Comparison of ENCODE assay signal across 21 cellular contexts in genomic region chr10:29209830-29210229, GRCh38.
A peak's percentile ranks its signal among the peaks of the same experiment; 100 is the strongest.
DNase-seq lines count a peak whose midpoint lies in the region; ATAC-seq, FAIRE-seq and TF ChIP-seq lines count a peak whose summit lies in the region.
"Had no signal": no experiment of that assay in that cellular context is flagged by ENCODE, and none has a peak within 500 bp of the region (broad histone marks: within the 10 kb centered on the region; RNA-seq: fewer than 3 reads in every experiment).

No MANE protein-coding gene starts in this region.

- intact Hi-C loops in HepG2 (cut with micrococcal nuclease; ENCODE audit: unreplicated experiment) (no loop called here), right lobe of liver (cut with DNase I) (no loop called here)

- no peaks in the 10 kb centered on the region for H3K36me3 Mint-ChIP-seq in effector memory CD8-positive, alpha-beta T cell (ENCODE audit: insufficient read depth)
- H3K36me3 Mint-ChIP-seq: CD8-positive, alpha-beta T cell had no signal

- FAIRE-seq in HepG2 (lab: Jason Lieb, UNC) = no peak
- FAIRE-seq: A549, D721Med, G401.6, GM12891, GM19239 had no signal

- no peak overlapping the region for H3K27ac Mint-ChIP-seq in effector memory CD8-positive, alpha-beta T cell
- H3K27ac Mint-ChIP-seq: B cell; CD4-positive, alpha-beta T cell; CD8-positive, alpha-beta T cell had no signal

- H3K4me1 Mint-ChIP-seq in effector memory CD8-positive, alpha-beta T cell (ENCODE audit: low read depth in 2 of 2) = no peaks in the 10 kb centered on the region
- H3K4me1 Mint-ChIP-seq: B cell had no signal

- H3K4me3 Mint-ChIP-seq in effector memory CD8-positive, alpha-beta T cell = no peak overlapping the region
- H3K4me3 Mint-ChIP-seq: B cell; CD4-positive, alpha-beta T cell; CD8-positive, alpha-beta T cell had no signal

- no TSS peak for BruUV-seq in HepG2 (replicated peaks; lab: Mats Ljungman, UMichigan)

- TF ChIP-seq RAD21 in HepG2 (CRISPR knock-in tag; IDR thresholded peaks at IDR 0.05) = no peak

- no peaks in the 10 kb centered on the region for H4K20me1 ChIP-seq in HepG2 (ENCODE audit: insufficient read depth, low read length)
- H4K20me1 ChIP-seq: BLaER1 treated with 17β-estradiol and CSF1 and Interleukin-3, amounts not matched to agents 10 nM and 100 nM had no signal

- H3K9me3 ChIP-seq in HepG2 (ENCODE audit: low read length) (peaks cover 6% of the 10 kb centered on the region), right lobe of liver (no peaks in the 10 kb centered on the region), adipocyte (ENCODE audit: control insufficient read depth, low read length) (peaks cover 34% of the 10 kb centered on the region)
- H3K9me3 ChIP-seq: Caco-2 had no signal

- no peaks in the 10 kb centered on the region for H3K79me2 ChIP-seq in HepG2 (ENCODE audit: insufficient read depth, low read length)

- no peak overlapping the region for H2AFZ ChIP-seq in HepG2 (ENCODE audit: low read length)

- in situ Hi-C loops in HepG2 (cut with HindIII; ENCODE audit: extremely low pct_ligation_motif_present, low pct_unique_long_range_greater_than_20kb) = no loop called here

- H3K27me3 ChIP-seq in HepG2 (ENCODE audit: control insufficient read depth in 1 of 2, insufficient read depth in 2 of 2, low read length in 2 of 2) (peaks cover 0 to 5% of the 10 kb centered on the region in 2 experiments; a peak in 1 of 5 replicates), right lobe of liver (no peaks in the 10 kb centered on the region), adipocyte (replicated peaks; ENCODE audit: control insufficient read depth, insufficient read depth, low read length) (peaks cover 21% of the 10 kb centered on the region)
- H3K27me3 ChIP-seq: BLaER1 treated with 17β-estradiol and CSF1 and Interleukin-3, amounts not matched to agents 10 nM and 100 nM had no signal

- no peak overlapping the region for H3K27ac ChIP-seq in HepG2 (ENCODE audit: extremely low read length, insufficient read depth, low read length)
- H3K27ac ChIP-seq in right lobe of liver = no peak overlapping the region
- H3K27ac ChIP-seq: 22Rv1; A549; BLaER1 treated with 17β-estradiol and CSF1 and Interleukin-3, amounts not matched to agents 10 nM and 100 nM; C4-2B had no signal

- H3K9me3 Mint-ChIP-seq in effector memory CD8-positive, alpha-beta T cell = peaks cover 0 to 3% of the 10 kb centered on the region in 2 donors

- H3K36me3 ChIP-seq in HepG2 (replicated peaks in 1 of 2; ENCODE audit: control insufficient read depth in 1 of 2, insufficient read depth in 2 of 2, low read length in 2 of 2) (no peaks in the 10 kb centered on the region), right lobe of liver (no peaks in the 10 kb centered on the region), adipocyte (ENCODE audit: control insufficient read depth, insufficient read depth, low read length, severe bottlenecking) (no peaks in the 10 kb centered on the region)
- H3K36me3 ChIP-seq: BLaER1 treated with 17β-estradiol and CSF1 and Interleukin-3, amounts not matched to agents 10 nM and 100 nM had no signal

- TF ChIP-seq CTCF in HepG2 (CRISPR knock-in tag; IDR thresholded peaks at IDR 0.05) (no peak), right lobe of liver (IDR thresholded peaks at IDR 0.05) (no peak)

- H3K4me3 ChIP-seq in HepG2 (replicated peaks in 1 of 3; ENCODE audit: insufficient read depth in 1 of 3, low read depth in 2 of 3, low read length in 3 of 3) (no peak overlapping the region), right lobe of liver (no peak overlapping the region), adipocyte (ENCODE audit: low read length) (peak overlapping the region; percentile 2)
- H3K4me3 ChIP-seq: A549; BLaER1 treated with 17β-estradiol and CSF1 and Interleukin-3, amounts not matched to agents 10 nM and 100 nM had no signal

- H3K9ac ChIP-seq in HepG2 (ENCODE audit: insufficient read depth, low read depth, low read length) (no peak overlapping the region), adipocyte (ENCODE audit: low read length) (no peak overlapping the region)
- H3K9ac ChIP-seq: BLaER1 treated with 17β-estradiol and CSF1 and Interleukin-3, amounts not matched to agents 10 nM and 100 nM had no signal

- POLR2A ChIA-PET in HepG2 (lab: Yijun Ruan, JAX) = no interaction called here

- DNase-seq in HepG2 (ENCODE audit: low spot score) (no peak), right lobe of liver (no peak), adipocyte (ENCODE audit: low read depth) (no peak)
- DNase-seq in effector memory CD8-positive, alpha-beta T cell = no peak
- DNase-seq: AML-193; Caco-2; Calu3; CD4-positive, alpha-beta T cell; CD8-positive, alpha-beta T cell; DMS79 treated with DMSO at 0.1 percent for 48 hours; GF-D8 had no signal

- ATAC-seq in HepG2 (no peak), right lobe of liver (no peak), HG02981 (IDR thresholded peaks at IDR 0.05; ENCODE audit: unreplicated experiment) (no peak)
- no peak for ATAC-seq in effector memory CD8-positive, alpha-beta T cell (replicated peaks)
- ATAC-seq: A549; CD8-positive, alpha-beta T cell had no signal

- H3K4me1 ChIP-seq in HepG2 (ENCODE audit: insufficient read depth, low read length) (no peaks in the 10 kb centered on the region), right lobe of liver (no peaks in the 10 kb centered on the region), adipocyte (ENCODE audit: control insufficient read depth, insufficient read depth, low read length) (no peaks in the 10 kb centered on the region)
- H3K4me1 ChIP-seq: A549; BLaER1 treated with 17β-estradiol and CSF1 and Interleukin-3, amounts not matched to agents 10 nM and 100 nM; Caco-2 had no signal

- H3K27me3 Mint-ChIP-seq in effector memory CD8-positive, alpha-beta T cell = peaks cover 9 to 15% of the 10 kb centered on the region in 2 donors

- TF ChIP-seq POLR2A in HepG2 (IDR thresholded peaks at IDR 0.05; ENCODE audit: insufficient read depth in 1 of 2, low read depth in 2 of 2, low read length in 2 of 2) (no peak), right lobe of liver (IDR thresholded peaks at IDR 0.05) (no peak)

- no peak for TF ChIP-seq EP300 in HepG2 (IDR thresholded peaks at IDR 0.05; ENCODE audit: low read depth in 2 of 2, low read length in 2 of 2)
- no peak for TF ChIP-seq EP300 in HepG2 (CRISPR knock-in tag; IDR thresholded peaks at IDR 0.05; ENCODE audit: borderline replicate concordance)

- CTCF ChIA-PET in HepG2 (lab: Yijun Ruan, JAX; ENCODE audit: low intra/inter-chr PET ratio, low total read pairs) = no interaction called here

- H3K4me2 ChIP-seq in HepG2 (ENCODE audit: low read depth, low read length) = no peak overlapping the region
- H3K4me2 ChIP-seq: A549; BLaER1 treated with 17β-estradiol and CSF1 and Interleukin-3, amounts not matched to agents 10 nM and 100 nM had no signal

TF ChIP-seq in HepG2, 621 proteins besides CTCF, POLR2A, EP300 and RAD21:
- no peak for TF ChIP-seq ZMYM4 (CRISPR knock-in tag; IDR thresholded peaks at IDR 0.05)
- TF ChIP-seq ZNF704 (CRISPR knock-in tag; IDR thresholded peaks at IDR 0.05; ENCODE audit: borderline replicate concordance) = no peak
- no peak for TF ChIP-seq REPIN1 (CRISPR knock-in tag; IDR thresholded peaks at IDR 0.05; ENCODE audit: borderline replicate concordance, low read depth)
- no peak for TF ChIP-seq LCORL (IDR thresholded peaks at IDR 0.05)
- no peak for TF ChIP-seq LCORL (CRISPR knock-in tag; IDR thresholded peaks at IDR 0.05)
- peak; percentile 99 for TF ChIP-seq ZNF331 (CRISPR knock-in tag; IDR thresholded peaks at IDR 0.05)
- TF ChIP-seq ZNF3 (CRISPR knock-in tag; IDR thresholded peaks at IDR 0.05) = no peak
